8 cellular contexts compared by ENCODE assay signal in the genomic region with DNA sequence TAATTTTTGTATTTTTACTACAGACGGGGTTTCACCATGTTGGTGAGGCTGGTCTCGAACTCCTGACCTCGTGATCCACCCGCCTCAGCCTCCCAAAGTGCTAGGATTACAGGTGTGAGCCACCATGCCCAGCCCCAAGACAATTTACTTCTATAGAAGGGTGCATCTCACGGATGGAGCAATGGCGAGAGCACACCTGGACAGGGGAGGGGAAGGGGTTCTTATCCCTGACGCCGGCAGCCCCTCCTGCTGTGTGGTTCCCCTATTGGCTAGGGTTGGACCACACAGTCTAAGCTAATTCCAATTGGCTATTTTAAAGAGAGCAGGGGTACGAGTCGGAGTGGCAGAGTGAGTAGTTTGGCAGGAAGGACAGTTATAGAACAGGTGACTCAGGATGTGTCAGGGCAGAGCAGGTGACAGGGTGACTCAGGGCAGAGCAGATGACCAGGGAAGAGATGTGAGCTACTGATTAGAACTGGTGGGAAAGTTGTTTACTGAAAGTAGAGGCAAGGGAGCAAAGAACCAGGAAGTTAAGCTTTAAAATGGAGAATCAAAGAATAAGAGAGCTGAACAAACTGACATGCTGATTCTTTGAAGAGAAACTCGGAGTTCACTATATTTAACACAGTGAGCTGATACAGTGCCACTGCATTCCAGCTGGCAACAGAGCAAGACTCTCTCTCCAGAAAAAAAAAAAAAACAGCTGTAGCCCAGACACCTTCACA. TPM values are rescaled to one million over a fixed set of nuclear protein-coding genes. Genes with fewer than 3 reads are reported as not detected.
DNase-seq lines count a peak whose midpoint lies in the region; ATAC-seq, FAIRE-seq and TF ChIP-seq lines count a peak whose summit lies in the region.

No MANE protein-coding gene starts in this region.

- no peak for TF ChIP-seq POLR2A in upper lobe of left lung (IDR thresholded peaks at IDR 0.05)

- no peak overlapping the region for H3K4me3 Mint-ChIP-seq in natural killer cell treated with Interleukin-12 subunit alpha and Interleukin-12 subunit beta and Interleukin-15 and Interleukin-18, amount 100 ng/mL, for 72 hours

- H3K4me1 Mint-ChIP-seq in natural killer cell treated with Interleukin-12 subunit alpha and Interleukin-12 subunit beta and Interleukin-15 and Interleukin-18, amount 100 ng/mL, for 72 hours (ENCODE audit: low read depth in 2 of 2): peaks cover 4 to 5% of the 10 kb centered on the region in 2 donors

- H3K27ac ChIP-seq in MM.1S (ENCODE audit: low read length) (peak overlapping the region; percentile 93), muscle layer of duodenum (ENCODE audit: low read length) (peak overlapping the region; percentile 45), A673 (ENCODE audit: low read depth, low read length, poor library complexity, severe bottlenecking) (no peak overlapping the region), upper lobe of left lung (no peak overlapping the region)

- H3K9me3 ChIP-seq in MM.1S (replicated peaks; ENCODE audit: insufficient read depth, low read length): no peaks in the 10 kb centered on the region
- no peaks in the 10 kb centered on the region for H3K9me3 ChIP-seq in muscle layer of duodenum (ENCODE audit: control insufficient read depth in 1 of 2, low read length in 2 of 2)
- H3K9me3 ChIP-seq in A673 (ENCODE audit: low read depth, low read length, poor library complexity, severe bottlenecking): no peaks in the 10 kb centered on the region
- H3K9me3 ChIP-seq in upper lobe of left lung: no peaks in the 10 kb centered on the region

- H3K36me3 ChIP-seq in MM.1S (replicated peaks; ENCODE audit: insufficient read depth, low read length): no peaks in the 10 kb centered on the region
- no peaks in the 10 kb centered on the region for H3K36me3 ChIP-seq in bronchial epithelial cell (ENCODE audit: control insufficient read depth, insufficient read depth, low read length)
- H3K36me3 ChIP-seq in muscle layer of duodenum (ENCODE audit: control insufficient read depth in 1 of 2, insufficient read depth in 2 of 2, low read length in 2 of 2): no peaks in the 10 kb centered on the region
- H3K36me3 ChIP-seq in A673 (ENCODE audit: insufficient read depth, low read length, poor library complexity, severe bottlenecking): no peaks in the 10 kb centered on the region
- no peaks in the 10 kb centered on the region for H3K36me3 ChIP-seq in upper lobe of left lung

- H3K27me3 Mint-ChIP-seq in natural killer cell treated with Interleukin-12 subunit alpha and Interleukin-12 subunit beta and Interleukin-15 and Interleukin-18, amount 100 ng/mL, for 72 hours: peaks cover 12 to 18% of the 10 kb centered on the region in 2 donors

- no TSS peak for BruUV-seq in A673 (replicated peaks; lab: Mats Ljungman, UMichigan)

- H4K20me1 ChIP-seq in MM.1S (ENCODE audit: insufficient read depth, low read length): no peaks in the 10 kb centered on the region

- peak overlapping the region; percentile 61 for H2AFZ ChIP-seq in MM.1S (ENCODE audit: low read length)

- CTCF ChIA-PET in A673 (lab: Charles Lee): no interaction called here

- intact Hi-C loops in A673 (cut with micrococcal nuclease; ENCODE audit: unreplicated experiment): no loop called here

- H3K4me2 ChIP-seq in MM.1S (ENCODE audit: low read depth, low read length): peak overlapping the region; percentile 53

- FAIRE-seq in bronchial epithelial cell (lab: Jason Lieb, UNC): no peak

- no peak overlapping the region for H3K27ac Mint-ChIP-seq in natural killer cell treated with Interleukin-12 subunit alpha and Interleukin-12 subunit beta and Interleukin-15 and Interleukin-18, amount 100 ng/mL, for 72 hours

- no peaks in the 10 kb centered on the region for H3K9me2 ChIP-seq in MM.1S (replicated peaks; ENCODE audit: insufficient read depth, low read length)

- no peak for TF ChIP-seq EP300 in upper lobe of left lung (IDR thresholded peaks at IDR 0.05)

- WGBS in upper lobe of left lung, 2 donors: 53 to 74% methylated on average over 11 of the region's 11 CpGs

- H3K4me1 ChIP-seq in MM.1S (ENCODE audit: low read length) (peaks cover 11% of the 10 kb centered on the region), muscle layer of duodenum (ENCODE audit: control insufficient read depth in 1 of 2, insufficient read depth in 2 of 2, low read length in 2 of 2) (peaks cover 0 to 7% of the 10 kb centered on the region in 2 donors), A673 (ENCODE audit: insufficient read depth, low read length, poor library complexity, severe bottlenecking) (no peaks in the 10 kb centered on the region), upper lobe of left lung (peaks cover 6 to 11% (median 8%) of the 10 kb centered on the region in 4 donors)

- H3F3A ChIP-seq in MM.1S (ENCODE audit: insufficient read depth, low read length): peaks cover 12% of the 10 kb centered on the region

- peak overlapping the region; percentile 57 for H3K9ac ChIP-seq in MM.1S (ENCODE audit: low read length)

- POLR2A ChIA-PET in A673 (lab: Charles Lee; ENCODE audit: low non-redundant PET): no interaction called here

- no peaks in the 10 kb centered on the region for H3K36me3 Mint-ChIP-seq in natural killer cell treated with Interleukin-12 subunit alpha and Interleukin-12 subunit beta and Interleukin-15 and Interleukin-18, amount 100 ng/mL, for 72 hours

- H3K9me3 Mint-ChIP-seq in natural killer cell treated with Interleukin-12 subunit alpha and Interleukin-12 subunit beta and Interleukin-15 and Interleukin-18, amount 100 ng/mL, for 72 hours: no peaks in the 10 kb centered on the region

- H3K27me3 ChIP-seq in MM.1S (replicated peaks; ENCODE audit: insufficient read depth, low read length): no peaks in the 10 kb centered on the region
- H3K27me3 ChIP-seq in bronchial epithelial cell (ENCODE audit: control insufficient read depth, insufficient read depth, low read length): peaks cover 2% of the 10 kb centered on the region
- H3K27me3 ChIP-seq in muscle layer of duodenum (ENCODE audit: low read depth, low read length): peaks cover 6% of the 10 kb centered on the region
- no peaks in the 10 kb centered on the region for H3K27me3 ChIP-seq in A673 (replicated peaks; ENCODE audit: insufficient read depth, low read depth, low read length, poor library complexity)
- no peaks in the 10 kb centered on the region for H3K27me3 ChIP-seq in upper lobe of left lung

- H3K4me3 ChIP-seq in MM.1S (ENCODE audit: low read length): no peak overlapping the region; the same call in 1 of the 2 replicates
- no peak overlapping the region for H3K4me3 ChIP-seq in bronchial epithelial cell (ENCODE audit: low read depth, low read length)
- H3K4me3 ChIP-seq in muscle layer of duodenum (ENCODE audit: low read depth in 1 of 2, low read length in 2 of 2): no peak overlapping the region
- no peak overlapping the region for H3K4me3 ChIP-seq in A673 (ENCODE audit: low read depth, low read length, poor library complexity, severe bottlenecking)
- no peak overlapping the region for H3K4me3 ChIP-seq in upper lobe of left lung

- no peaks in the 10 kb centered on the region for H3K79me2 ChIP-seq in MM.1S (ENCODE audit: low read length)

- DNase-seq in DMS153 treated with DMSO at 0.1 percent for 48 hours (lab: John Stamatoyannopoulos, UW; ENCODE audit: unreplicated experiment) (peak; percentile 60), MM.1S (peak; percentile 76), bronchial epithelial cell (ENCODE audit: low read depth) (peak; percentile 92), A673 (ENCODE audit: low spot score) (no peak), cerebellar nuclear complex (lab: John Stamatoyannopoulos, UW) (no peak), upper lobe of left lung (no peak)
- no peak for DNase-seq in natural killer cell treated with Interleukin-12 subunit alpha and Interleukin-12 subunit beta and Interleukin-15 and Interleukin-18, amount 100 ng/mL, for 72 hours (ENCODE audit: low spot score)

- TF ChIP-seq CTCF in MM.1S (IDR thresholded peaks at IDR 0.05; ENCODE audit: low read length): no peak
- TF ChIP-seq CTCF in bronchial epithelial cell (IDR thresholded peaks at IDR 0.05; ENCODE audit: insufficient read depth, low read length, severe bottlenecking): no peak
- no peak for TF ChIP-seq CTCF in A673 (conservative IDR thresholded peaks at IDR 0.05; ENCODE audit: low read depth, low read length)
- no peak for TF ChIP-seq CTCF in upper lobe of left lung (IDR thresholded peaks at IDR 0.05)

- ATAC-seq in natural killer cell treated with Interleukin-12 subunit alpha and Interleukin-12 subunit beta and Interleukin-15 and Interleukin-18, amount 100 ng/mL, for 72 hours: no peak
- ATAC-seq in upper lobe of left lung (ENCODE audit: low FRiP score in 2 of 2): no peak

RNA-seq across cellular contexts. Expression of a gene that starts 12.6 kb away (rescaled TPM):
- total RNA-seq in bronchial epithelial cell: 34.9 and 49.8 TPM in 2 replicates
- 348 and 361 TPM in 2 replicates for total RNA-seq in A673 (2021)
- 100 to 1,000 TPM; 202 to 246 TPM for total RNA-seq in natural killer cell treated with Interleukin-12 subunit alpha and Interleukin-12 subunit beta and Interleukin-15 and Interleukin-18, amount 100 ng/mL, for 72 hours
- total RNA-seq in upper lobe of left lung: 100 to 1,000 TPM in 1 of 6 donors, 10 to 100 TPM in 5; 51.4 to 113 (median 92.0) TPM

RNA-seq across cellular contexts. Expression of a gene that starts 36.6 kb away (rescaled TPM):
- 0.26 and 0.51 TPM in 2 replicates for total RNA-seq in bronchial epithelial cell
- 2.0 and 3.7 TPM in 2 replicates for total RNA-seq in A673 (2021)
- under 1 TPM; 0.17 to 0.31 TPM for total RNA-seq in natural killer cell treated with Interleukin-12 subunit alpha and Interleukin-12 subunit beta and Interleukin-15 and Interleukin-18, amount 100 ng/mL, for 72 hours
- total RNA-seq in upper lobe of left lung: 10 to 100 TPM in 3 of 6 donors, 1 to 10 TPM in 3; 3.2 to 57.6 (median 11.5) TPM

RNA-seq across cellular contexts. Expression of a gene that starts 41.0 kb away (rescaled TPM):
- total RNA-seq in bronchial epithelial cell (not detected in 2 replicates), A673 (2021) (1.7 and 2.3 TPM in 2 replicates), upper lobe of left lung (10 to 100 TPM in 2 of 6 donors, 1 to 10 TPM in 4; 1.3 to 14.0 (median 6.4) TPM)
- total RNA-seq in natural killer cell treated with Interleukin-12 subunit alpha and Interleukin-12 subunit beta and Interleukin-15 and Interleukin-18, amount 100 ng/mL, for 72 hours: not detected

RNA-seq across cellular contexts. Expression of a gene that starts 54.8 kb away (rescaled TPM):
- 84.7 and 117 TPM in 2 replicates for total RNA-seq in bronchial epithelial cell
- 55.0 and 57.2 TPM in 2 replicates for total RNA-seq in A673 (2021)
- 100 to 1,000 TPM in 1 of 2 donors, 10 to 100 TPM in 1; 57.4 to 108 TPM for total RNA-seq in natural killer cell treated with Interleukin-12 subunit alpha and Interleukin-12 subunit beta and Interleukin-15 and Interleukin-18, amount 100 ng/mL, for 72 hours
- total RNA-seq in upper lobe of left lung: 10 to 100 TPM; 55.6 to 74.5 (median 65.1) TPM

RNA-seq across cellular contexts. Expression of a gene that starts 54.9 kb away (rescaled TPM):
- total RNA-seq in bronchial epithelial cell (26.9 and 30.0 TPM in 2 replicates), A673 (2021) (20.9 and 32.7 TPM in 2 replicates), upper lobe of left lung (100 to 1,000 TPM in 1 of 6 donors, 10 to 100 TPM in 5; 32.8 to 106 (median 93.0) TPM)
- 10 to 100 TPM; 36.1 to 38.9 TPM for total RNA-seq in natural killer cell treated with Interleukin-12 subunit alpha and Interleukin-12 subunit beta and Interleukin-15 and Interleukin-18, amount 100 ng/mL, for 72 hours

Comparison
In these comparisons a context has a peak if more than half of its experiments do, and no peak if none do; other contexts are left out.
1. DNase-seq: peak in DMS153 treated with DMSO at 0.1 percent for 48 hours (single experiment), MM.1S (single experiment) and bronchial epithelial cell (single experiment); none in A673 (single experiment), natural killer cell treated with Interleukin-12 subunit alpha and Interleukin-12 subunit beta and Interleukin-15 and Interleukin-18, amount 100 ng/mL, for 72 hours (single experiment), cerebellar nuclear complex (0 of 2) and upper lobe of left lung (0 of 2).
2. H3K27ac ChIP-seq: peak in MM.1S (single experiment) and muscle layer of duodenum (single experiment); none in A673 (single experiment) and upper lobe of left lung (0 of 4).